ENCODE assay signal across 30 cellular contexts in the genomic region with DNA sequence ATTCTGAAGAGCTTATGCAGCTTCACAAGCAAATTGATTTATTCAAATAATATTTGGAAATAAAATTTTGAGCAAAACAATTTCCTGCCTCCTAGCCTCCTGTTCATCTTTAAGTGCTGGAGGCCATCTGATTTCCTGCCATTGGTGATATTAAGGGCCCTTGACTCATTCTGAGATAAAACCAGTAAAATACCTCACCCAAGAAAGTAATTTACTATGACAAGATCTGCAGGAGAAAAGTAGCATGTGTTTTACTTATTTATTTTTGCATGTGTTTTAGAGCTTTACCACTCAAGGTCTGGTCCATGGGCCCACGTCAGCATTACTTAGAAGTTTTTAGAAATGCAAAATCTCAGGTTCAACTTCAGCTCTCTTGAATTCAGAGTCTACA.
"Had no signal": no experiment of that assay in that cellular context is flagged by ENCODE, and none has a peak within 500 bp of the region (broad histone marks: within the 10 kb centered on the region; RNA-seq: fewer than 3 reads in every experiment).

No MANE protein-coding gene starts in this region.

- H3K27ac Mint-ChIP-seq: activated CD4-positive, alpha-beta T cell treated with anti-CD3 and anti-CD28 coated beads, Interleukin-2, amount 10 ng/mL, durations not matched to agents 7 days and 5 days; activated CD8-positive, alpha-beta memory T cell treated with anti-CD3 and anti-CD28 coated beads, Interleukin-2, amount 10 ng/mL, durations not matched to agents 7 days and 5 days; activated CD8-positive, alpha-beta T cell treated with anti-CD3 and anti-CD28 coated beads for 36 hours; activated naive CD4-positive, alpha-beta T cell treated with anti-CD3 and anti-CD28 coated beads, Interleukin-2, amount 10 ng/mL, durations not matched to agents 7 days and 5 days; activated naive CD8-positive, alpha-beta T cell treated with anti-CD3 and anti-CD28 coated beads, Interleukin-2, amount 50 U/mL, for 24 hours; effector memory CD8-positive, alpha-beta T cell; memory B cell; nephron; T-helper 2 cell treated with Interferon-gamma antibody and Interleukin-4, amounts not matched to agents 5 μg/mL and 100 μg/mL, for 36 hours had no signal

- H3K4me1 Mint-ChIP-seq: activated naive CD4-positive, alpha-beta T cell treated with anti-CD3 and anti-CD28 coated beads, Interleukin-2, amount 10 ng/mL, durations not matched to agents 7 days and 5 days; memory B cell had no signal

- H3K27ac ChIP-seq: esophagus muscularis mucosa, gastroesophageal sphincter, neutrophil, pancreas, psoas muscle, upper lobe of left lung, WERI-Rb-1 had no signal

- H3K36me3 ChIP-seq: esophagus muscularis mucosa, gastroesophageal sphincter, neutrophil, pancreas, upper lobe of left lung, WERI-Rb-1 had no signal

- H3K4me3 Mint-ChIP-seq: activated CD4-positive, alpha-beta T cell treated with anti-CD3 and anti-CD28 coated beads, Interleukin-2, amount 10 ng/mL, durations not matched to agents 7 days and 5 days; activated CD8-positive, alpha-beta memory T cell treated with anti-CD3 and anti-CD28 coated beads, Interleukin-2, amount 10 ng/mL, durations not matched to agents 7 days and 5 days; activated CD8-positive, alpha-beta T cell treated with anti-CD3 and anti-CD28 coated beads for 36 hours; activated naive CD4-positive, alpha-beta T cell treated with anti-CD3 and anti-CD28 coated beads, Interleukin-2, amount 10 ng/mL, durations not matched to agents 7 days and 5 days; activated naive CD8-positive, alpha-beta T cell treated with anti-CD3 and anti-CD28 coated beads, Interleukin-2, amount 50 U/mL, for 24 hours; effector memory CD8-positive, alpha-beta T cell; memory B cell; nephron; T-helper 2 cell treated with Interferon-gamma antibody and Interleukin-4, amounts not matched to agents 5 μg/mL and 100 μg/mL, for 36 hours had no signal

- H3K4me1 ChIP-seq: pancreas, psoas muscle had no signal

- H3K36me3 Mint-ChIP-seq: activated naive CD4-positive, alpha-beta T cell treated with anti-CD3 and anti-CD28 coated beads, Interleukin-2, amount 10 ng/mL, durations not matched to agents 7 days and 5 days; memory B cell had no signal

- H3K27me3 ChIP-seq: esophagus muscularis mucosa, gastroesophageal sphincter, neutrophil, pancreas, upper lobe of left lung had no signal

- H3K9me3 ChIP-seq: esophagus muscularis mucosa, neutrophil, pancreas, upper lobe of left lung had no signal

- DNase-seq: activated CD4-positive, alpha-beta T cell treated with anti-CD3 and anti-CD28 coated beads, Interleukin-2, amount 10 ng/mL, durations not matched to agents 7 days and 5 days; activated CD4-positive, CD25-positive, alpha-beta regulatory T cell treated with anti-CD3 and anti-CD28 coated beads, Interleukin-2, amount 50 U/mL, for 72 hours; activated CD8-positive, alpha-beta memory T cell treated with anti-CD3 and anti-CD28 coated beads, Interleukin-2, amount 10 ng/mL, durations not matched to agents 7 days and 5 days; activated CD8-positive, alpha-beta T cell treated with anti-CD3 and anti-CD28 coated beads for 36 hours; activated effector memory CD4-positive, alpha-beta T cell treated with anti-CD3 and anti-CD28 coated beads, Interleukin-2, amount 50 U/mL, for 16 hours; activated naive CD4-positive, alpha-beta T cell treated with anti-CD3 and anti-CD28 coated beads, Interleukin-2, amount 10 ng/mL, durations not matched to agents 7 days and 5 days; activated naive CD8-positive, alpha-beta T cell treated with anti-CD3 and anti-CD28 coated beads, Interleukin-2, amount 50 U/mL, for 24 hours; activated T-cell treated with anti-CD3 and anti-CD28 coated beads for 4 hours; anterior cingulate cortex; central memory CD4-positive, alpha-beta T cell; effector memory CD8-positive, alpha-beta T cell; head of caudate nucleus; left cardiac atrium; pancreas; psoas muscle; right cardiac atrium; stimulated activated CD4-positive, alpha-beta T cell treated with anti-CD3 and anti-CD28 coated beads, Interleukin-12 subunit alpha, Interleukin-12 subunit beta, amount 100 ng/mL, for 4 hours; stimulated activated CD4-positive, alpha-beta T cell treated with anti-CD3 and anti-CD28 coated beads, Interleukin-4, amount 100 ng/mL, for 4 hours; stimulated activated naive CD8-positive, alpha-beta T cell treated with anti-CD3 and anti-CD28 coated beads, Interleukin-15, Interleukin-2, amounts not matched to agents 100 U/mL and 50 U/mL, for 24 hours; upper lobe of left lung; WERI-Rb-1 had no signal

- FAIRE-seq: colon, endothelial cell of umbilical vein, islet of Langerhans, pancreas had no signal

- ATAC-seq: activated CD8-positive, alpha-beta memory T cell treated with anti-CD3 and anti-CD28 coated beads, Interleukin-2, amount 10 ng/mL, durations not matched to agents 7 days and 5 days; activated CD8-positive, alpha-beta T cell treated with anti-CD3 and anti-CD28 coated beads for 36 hours; activated naive CD8-positive, alpha-beta T cell treated with anti-CD3 and anti-CD28 coated beads, Interleukin-2, amount 50 U/mL, for 24 hours; effector memory CD8-positive, alpha-beta T cell; gastroesophageal sphincter; left cardiac atrium; pancreas; psoas muscle; right cardiac atrium; stimulated activated naive CD8-positive, alpha-beta T cell treated with anti-CD3 and anti-CD28 coated beads, Interleukin-15, Interleukin-2, amounts not matched to agents 100 U/mL and 50 U/mL, for 24 hours had no signal

- H3K4me3 ChIP-seq: esophagus muscularis mucosa, gastroesophageal sphincter, pancreas, psoas muscle, upper lobe of left lung had no signal

- H3K9me3 Mint-ChIP-seq: activated CD8-positive, alpha-beta T cell treated with anti-CD3 and anti-CD28 coated beads for 36 hours; activated naive CD4-positive, alpha-beta T cell treated with anti-CD3 and anti-CD28 coated beads, Interleukin-2, amount 10 ng/mL, durations not matched to agents 7 days and 5 days; activated naive CD8-positive, alpha-beta T cell treated with anti-CD3 and anti-CD28 coated beads, Interleukin-2, amount 50 U/mL, for 24 hours; effector memory CD8-positive, alpha-beta T cell had no signal
